In genomic region chr1:67753776-67754525, GRCh38 we compare ENCODE assay signal across 12 cellular contexts.
DNase-seq lines count a peak whose midpoint lies in the region; ATAC-seq and TF ChIP-seq lines count a peak whose summit lies in the region.
"Had no signal": no experiment of that assay in that cellular context is flagged by ENCODE, and none has a peak within 500 bp of the region (broad histone marks: within the 10 kb centered on the region; RNA-seq: fewer than 3 reads in every experiment).

No MANE protein-coding gene starts in this region.

- H2BK120ac ChIP-seq in neuronal stem cell (ENCODE audit: low read depth, low read length) = no peak overlapping the region

- H3K4me3 ChIP-seq in Caco-2 (ENCODE audit: low read depth, low read length) = no peak overlapping the region
- H3K4me3 ChIP-seq in neuronal stem cell (ENCODE audit: low read length in 2 of 2) = no peak overlapping the region
- no peak overlapping the region for H3K4me3 ChIP-seq in vagina
- H3K4me3 ChIP-seq: hepatocyte had no signal

- no peaks in the 10 kb centered on the region for H3K27me3 Mint-ChIP-seq in Caco-2 (ENCODE audit: insufficient read depth, unreplicated experiment)
- no peaks in the 10 kb centered on the region for H3K27me3 Mint-ChIP-seq in MCF 10A (ENCODE audit: insufficient read depth, unreplicated experiment)

- WGBS in neuronal stem cell (ENCODE audit: extremely low coverage in 2 of 2, insufficient read length in 2 of 2, insufficient replicate concordance in 1 of 2), 2 donors = no CpG with 5 or more reads among the region's 17 CpGs

- no peak overlapping the region for H3K14ac ChIP-seq in neuronal stem cell (ENCODE audit: low read length)

- H4K91ac ChIP-seq in neuronal stem cell (ENCODE audit: low read depth, low read length, poor library complexity) = no peak overlapping the region

- H3K4ac ChIP-seq in neuronal stem cell (ENCODE audit: low read length) = no peak overlapping the region

- TF ChIP-seq POLR2A in vagina (IDR thresholded peaks at IDR 0.05) = no peak

- H3K9me3 ChIP-seq in Caco-2 (no peaks in the 10 kb centered on the region), neuronal stem cell (replicated peaks in 1 of 2; ENCODE audit: control insufficient read depth in 2 of 2, insufficient read depth in 1 of 2, low read depth in 1 of 2, low read length in 2 of 2) (no peaks in the 10 kb centered on the region), vagina (no peaks in the 10 kb centered on the region)

- H2AK5ac ChIP-seq in neuronal stem cell (ENCODE audit: low read depth, low read length) = no peak overlapping the region

- CTCF ChIA-PET in Caco-2 (lab: Charles Lee) (interaction anchor here (1.3 kb wide), 1 partner anchor 222 kb away, joined by 3 read pairs; no protein-coding TSS in a partner anchor), MCF 10A (lab: Yijun Ruan, JAX) (interaction anchor here (0.6 to 12.4 kb wide), 18 partner anchors 12 to 218 kb away, joined by 3 to 386 read pairs (median 3); no protein-coding TSS in a partner anchor)

- H3K27me3 ChIP-seq in Caco-2 (replicated peaks; ENCODE audit: control insufficient read depth, insufficient read depth, low read length) (no peaks in the 10 kb centered on the region), neuronal stem cell (ENCODE audit: control insufficient read depth in 3 of 3, insufficient read depth in 3 of 3, low read depth in 1 of 3, low read length in 3 of 3) (no peaks in the 10 kb centered on the region), vagina (no peaks in the 10 kb centered on the region)
- H3K27me3 ChIP-seq: hepatocyte had no signal

- H2BK12ac ChIP-seq in neuronal stem cell (ENCODE audit: low read length) = no peak overlapping the region

- peak overlapping the region; percentile 9 for H3K18ac ChIP-seq in neuronal stem cell (ENCODE audit: low read length)

- H3K27ac ChIP-seq in neuronal stem cell (replicated peaks; ENCODE audit: low read length) (no peak overlapping the region), vagina (no peak overlapping the region)

- peak overlapping the region; percentile 11 for H2BK15ac ChIP-seq in neuronal stem cell (ENCODE audit: low read length)

- ATAC-seq in HG02973 (IDR thresholded peaks at IDR 0.05; ENCODE audit: unreplicated experiment) = peak; percentile 52
- ATAC-seq in GM18858 (IDR thresholded peaks at IDR 0.05; ENCODE audit: unreplicated experiment) = no peak
- no peak for ATAC-seq in HG03097 (IDR thresholded peaks at IDR 0.05; ENCODE audit: low FRiP score, unreplicated experiment)

- DNase-seq in Caco-2 (no peak), MCF 10A (ENCODE audit: unreplicated experiment) (peak; percentile 69), neuronal stem cell (ENCODE audit: low spot score) (no peak), NCI-H2029 (lab: John Stamatoyannopoulos, UW) (no peak), vagina (ENCODE audit: extremely low spot score in 2 of 2) (no peak)
- DNase-seq: activated CD4-positive, alpha-beta T cell treated with anti-CD3 and anti-CD28 coated beads, Interleukin-2, amount 50 U/mL, for 1 hour; effector CD4-positive, alpha-beta T cell had no signal

- H3K4me3 Mint-ChIP-seq in Caco-2 (ENCODE audit: unreplicated experiment) = no peak overlapping the region
- peak overlapping the region; percentile 38 for H3K4me3 Mint-ChIP-seq in MCF 10A (ENCODE audit: unreplicated experiment)
- H3K4me3 Mint-ChIP-seq: IgD-negative memory B cell had no signal

- H3K27ac Mint-ChIP-seq in Caco-2 (ENCODE audit: unreplicated experiment) = peak overlapping the region; percentile 72
- peak overlapping the region; percentile 89 for H3K27ac Mint-ChIP-seq in MCF 10A (ENCODE audit: low read depth, unreplicated experiment)
- H3K27ac Mint-ChIP-seq: IgD-negative memory B cell had no signal

- BruUV-seq in Caco-2 (replicated peaks; lab: Mats Ljungman, UMichigan) (no TSS peak), MCF 10A (replicated peaks; lab: Mats Ljungman, UMichigan) (no TSS peak)

- intact Hi-C loops in Caco-2 (cut with micrococcal nuclease; ENCODE audit: unreplicated experiment) (no loop called here), MCF 10A (cut with micrococcal nuclease) (no loop called here), vagina (cut with DNase I) (loop anchor here (10.0 kb wide), 1 partner anchor 189 kb away; no protein-coding TSS in a partner anchor)

- TF ChIP-seq CTCF in Caco-2 (IDR thresholded peaks at IDR 0.05; ENCODE audit: insufficient read depth in 1 of 2, low read depth in 1 of 2, low read length in 1 of 2, severe bottlenecking in 1 of 2, unreplicated experiment in 1 of 2) (no peak), MCF 10A (IDR thresholded peaks at IDR 0.05; ENCODE audit: unreplicated experiment) (no peak), vagina (IDR thresholded peaks at IDR 0.05) (no peak)

- no peak overlapping the region for H4K8ac ChIP-seq in neuronal stem cell (ENCODE audit: low read depth, low read length)

- no peaks in the 10 kb centered on the region; the same call in 1 of the 2 replicates for H3K36me3 ChIP-seq in Caco-2 (ENCODE audit: control insufficient read depth, insufficient read depth, low read length)
- no peaks in the 10 kb centered on the region for H3K36me3 ChIP-seq in neuronal stem cell (replicated peaks in 1 of 2; ENCODE audit: control insufficient read depth in 2 of 2, insufficient read depth in 2 of 2, low read length in 2 of 2)
- no peaks in the 10 kb centered on the region for H3K36me3 ChIP-seq in vagina

- H3K4me1 Mint-ChIP-seq in Caco-2 (ENCODE audit: low read depth, unreplicated experiment) (peaks cover 25% of the 10 kb centered on the region), MCF 10A (ENCODE audit: insufficient read depth, unreplicated experiment) (peaks cover 56% of the 10 kb centered on the region)

- H3K79me1 ChIP-seq in neuronal stem cell (ENCODE audit: low read depth, low read length) = no peaks in the 10 kb centered on the region

- POLR2A ChIA-PET in Caco-2 (lab: Charles Lee) = no interaction called here
- POLR2A ChIA-PET in MCF 10A (lab: Yijun Ruan, JAX) = interaction anchor here (0.8 to 20.8 kb wide), 7 partner anchors 17 to 820 kb away, joined by 3 to 446 read pairs (median 6); partner anchors contain the start of gene GADD45A

- H3K4me1 ChIP-seq in Caco-2 (peaks cover 39% of the 10 kb centered on the region), neuronal stem cell (ENCODE audit: control insufficient read depth in 2 of 2, insufficient read depth in 1 of 2, low read depth in 1 of 2, low read length in 2 of 2) (peaks cover 13 to 19% of the 10 kb centered on the region in 2 donors), vagina (peaks cover 74% of the 10 kb centered on the region)

- H3K9ac ChIP-seq in neuronal stem cell (ENCODE audit: low read depth, low read length, poor library complexity) = no peak overlapping the region

- H3K36me3 Mint-ChIP-seq in Caco-2 (ENCODE audit: insufficient read depth, unreplicated experiment) (peaks cover 19% of the 10 kb centered on the region), MCF 10A (ENCODE audit: insufficient read depth, unreplicated experiment) (peaks cover 19% of the 10 kb centered on the region)
- H3K36me3 Mint-ChIP-seq: IgD-negative memory B cell had no signal

- no peak overlapping the region for H3K4me2 ChIP-seq in neuronal stem cell (ENCODE audit: insufficient read depth, low read length, poor library complexity, severe bottlenecking)
- H3K4me2 ChIP-seq: hepatocyte had no signal

- H2AFZ ChIP-seq in neuronal stem cell (ENCODE audit: low read length) = no peak overlapping the region
- H2AFZ ChIP-seq: hepatocyte had no signal

- no peaks in the 10 kb centered on the region for H3K9me3 Mint-ChIP-seq in Caco-2 (ENCODE audit: unreplicated experiment)
- H3K9me3 Mint-ChIP-seq in MCF 10A (ENCODE audit: unreplicated experiment) = no peaks in the 10 kb centered on the region
- H3K9me3 Mint-ChIP-seq: IgD-negative memory B cell had no signal

- H3K23ac ChIP-seq in neuronal stem cell (ENCODE audit: low read depth, low read length, poor library complexity) = no peak overlapping the region

- no peak overlapping the region for H2BK5ac ChIP-seq in neuronal stem cell (ENCODE audit: low read length)
